16 cellular contexts compared by ENCODE assay signal in genomic region chr1:232678185-232678886, GRCh38. TPM values are rescaled to one million over a fixed set of nuclear protein-coding genes. Genes with fewer than 3 reads are reported as not detected.
DNase-seq lines count a peak whose midpoint lies in the region; ATAC-seq, FAIRE-seq and TF ChIP-seq lines count a peak whose summit lies in the region.
"Had no signal": no experiment of that assay in that cellular context is flagged by ENCODE, and none has a peak within 500 bp of the region (broad histone marks: within the 10 kb centered on the region; RNA-seq: fewer than 3 reads in every experiment).

No MANE protein-coding gene starts in this region.

- H3K14ac ChIP-seq in IMR-90 (replicated peaks; ENCODE audit: low read depth, low read length), result no peak overlapping the region

- DNase-seq in COR-L47 (lab: John Stamatoyannopoulos, UW) (peak; percentile 50), IMR-90 (peak; percentile 65), astrocyte (ENCODE audit: low read depth) (peak; percentile 53), mucosa of descending colon (peak in 2 of 3 donors; percentile 54 to 63), HEK293T (ENCODE audit: extremely low spot score) (no peak), MM.1S (no peak), spleen (no peak)
- DNase-seq: activated CD8-positive, alpha-beta memory T cell treated with anti-CD3 and anti-CD28 coated beads for 24 hours; activated gamma-delta T cell; naive B cell; NCI-H187 treated with DMSO at 0.1 percent for 48 hours; stimulated activated CD4-positive, alpha-beta T cell treated with anti-CD3 and anti-CD28 coated beads, Interleukin-4, amount 100 ng/mL, for 1 hour; upper lobe of right lung had no signal

- no peak overlapping the region for H3K56ac ChIP-seq in IMR-90 (ENCODE audit: extremely low read depth, insufficient read depth, low read length)

- peak; percentile 77 for ATAC-seq in IMR-90 (ENCODE audit: low read depth)
- peak; percentile 90 for ATAC-seq in mucosa of descending colon
- no peak for ATAC-seq in HG02642 (IDR thresholded peaks at IDR 0.05; ENCODE audit: poor library complexity, unreplicated experiment)
- ATAC-seq: K562, upper lobe of right lung had no signal

- H3K9ac ChIP-seq in IMR-90 (ENCODE audit: low read depth, low read length), result no peak overlapping the region
- H3K9ac ChIP-seq in astrocyte (ENCODE audit: low read length), result no peak overlapping the region
- H3K9ac ChIP-seq in MM.1S (ENCODE audit: low read length), result no peak overlapping the region

- H4K20me1 ChIP-seq in IMR-90 (ENCODE audit: insufficient read depth, low read length) (no peaks in the 10 kb centered on the region), astrocyte (ENCODE audit: insufficient read depth, low read length) (no peaks in the 10 kb centered on the region), MM.1S (ENCODE audit: insufficient read depth, low read length) (no peaks in the 10 kb centered on the region)

- H3K79me2 ChIP-seq in astrocyte (ENCODE audit: insufficient read depth, low read length) (no peaks in the 10 kb centered on the region), MM.1S (ENCODE audit: low read length) (no peaks in the 10 kb centered on the region)

- H3K9me3 Mint-ChIP-seq in astrocyte (ENCODE audit: unreplicated experiment), result no peaks in the 10 kb centered on the region

- no peaks in the 10 kb centered on the region for H3K9me2 ChIP-seq in MM.1S (replicated peaks; ENCODE audit: insufficient read depth, low read length)

- no peaks in the 10 kb centered on the region; the same call in 1 of the 2 replicates for H3K9me3 ChIP-seq in IMR-90 (ENCODE audit: control insufficient read depth, insufficient read depth, low read length)
- peaks cover 3% of the 10 kb centered on the region for H3K9me3 ChIP-seq in astrocyte (ENCODE audit: insufficient read depth, low read depth, low read length)
- no peaks in the 10 kb centered on the region for H3K9me3 ChIP-seq in mucosa of descending colon
- H3K9me3 ChIP-seq in MM.1S (replicated peaks; ENCODE audit: insufficient read depth, low read length), result no peaks in the 10 kb centered on the region
- no peaks in the 10 kb centered on the region for H3K9me3 ChIP-seq in spleen
- H3K9me3 ChIP-seq: upper lobe of right lung had no signal

- no peak overlapping the region for H4K8ac ChIP-seq in IMR-90 (ENCODE audit: low read depth in 2 of 2, low read length in 2 of 2)

- TF ChIP-seq CTCF in IMR-90 (conservative IDR thresholded peaks at IDR 0.05; ENCODE audit: low read depth, low read length) (no peak), astrocyte (IDR thresholded peaks at IDR 0.05; ENCODE audit: insufficient read depth, low read depth, low read length) (no peak), mucosa of descending colon (IDR thresholded peaks at IDR 0.05) (no peak), MM.1S (IDR thresholded peaks at IDR 0.05; ENCODE audit: low read length) (no peak), spleen (IDR thresholded peaks at IDR 0.05 in 8 of 11, conservative IDR thresholded peaks at IDR 0.05 in 3 of 11) (no peak)

- in situ Hi-C loops in IMR-90 (cut with MboI; ENCODE audit: low sequenced_read_pairs), result no loop called here

- no peaks in the 10 kb centered on the region for H3K4me1 Mint-ChIP-seq in astrocyte (ENCODE audit: low read depth, unreplicated experiment)

- H3K18ac ChIP-seq in IMR-90 (ENCODE audit: low read depth, low read length), result no peak overlapping the region

- POLR2A ChIA-PET in IMR-90 (lab: Charles Lee; ENCODE audit: unreplicated experiment), result no interaction called here
- POLR2A ChIA-PET in HEK293T (lab: Yijun Ruan, JAX), result no interaction called here

- H4K91ac ChIP-seq in IMR-90 (ENCODE audit: insufficient read depth, low read depth, low read length), result no peak overlapping the region

- TF ChIP-seq RAD21 in IMR-90 (IDR thresholded peaks at IDR 0.05; ENCODE audit: low read length), result no peak

- FAIRE-seq in astrocyte (lab: Jason Lieb, UNC), result no peak
- FAIRE-seq: frontal cortex, K562 had no signal

- no peak overlapping the region for H3K27ac Mint-ChIP-seq in astrocyte (ENCODE audit: unreplicated experiment)
- H3K27ac Mint-ChIP-seq: naive B cell had no signal

- no TSS peak for BruUV-seq in IMR-90 (replicated peaks; lab: Mats Ljungman, UMichigan)

- no peak overlapping the region for H4K5ac ChIP-seq in IMR-90 (ENCODE audit: low read depth, low read length)

- H3K36me3 ChIP-seq in IMR-90 (ENCODE audit: control insufficient read depth, insufficient read depth, low read length) (no peaks in the 10 kb centered on the region), astrocyte (ENCODE audit: insufficient read depth, low read length) (no peaks in the 10 kb centered on the region), mucosa of descending colon (ENCODE audit: low read depth) (no peaks in the 10 kb centered on the region), MM.1S (replicated peaks; ENCODE audit: insufficient read depth, low read length) (no peaks in the 10 kb centered on the region), spleen (no peaks in the 10 kb centered on the region)
- H3K36me3 ChIP-seq: upper lobe of right lung had no signal

- H3K4me2 ChIP-seq in IMR-90 (ENCODE audit: low read depth, low read length) (peak overlapping the region; percentile 3; the same call in 1 of the 2 replicates), astrocyte (ENCODE audit: low read length) (no peak overlapping the region), MM.1S (ENCODE audit: low read depth, low read length) (no peak overlapping the region)

- no peaks in the 10 kb centered on the region; the same call in 1 of the 2 replicates for H3K27me3 ChIP-seq in IMR-90 (ENCODE audit: control insufficient read depth, insufficient read depth, low read length)
- peaks cover 5% of the 10 kb centered on the region for H3K27me3 ChIP-seq in astrocyte (ENCODE audit: insufficient read depth, low read length)
- H3K27me3 ChIP-seq in MM.1S (replicated peaks; ENCODE audit: insufficient read depth, low read length), result no peaks in the 10 kb centered on the region
- H3K27me3 ChIP-seq in spleen (replicated peaks in 1 of 7), result peaks cover 0 to 2% (median 0%) of the 10 kb centered on the region in 7 donors
- H3K27me3 ChIP-seq: upper lobe of right lung had no signal

- no peak overlapping the region for H3K4me3 Mint-ChIP-seq in astrocyte (ENCODE audit: unreplicated experiment)
- H3K4me3 Mint-ChIP-seq: naive B cell had no signal

- H2AK9ac ChIP-seq in IMR-90 (replicated peaks; ENCODE audit: low read depth, low read length, poor library complexity), result no peak overlapping the region

- H2BK20ac ChIP-seq in IMR-90 (ENCODE audit: low read depth, low read length), result no peak overlapping the region

- H3K27ac ChIP-seq in IMR-90 (ENCODE audit: insufficient read depth, low read length), result no peak overlapping the region
- H3K27ac ChIP-seq in astrocyte (ENCODE audit: low read depth, low read length), result no peak overlapping the region
- no peak overlapping the region for H3K27ac ChIP-seq in MM.1S (ENCODE audit: low read length)
- no peak overlapping the region for H3K27ac ChIP-seq in spleen
- H3K27ac ChIP-seq: upper lobe of right lung had no signal

- H3K27me3 Mint-ChIP-seq in astrocyte (ENCODE audit: low read depth, unreplicated experiment), result peaks cover 34% of the 10 kb centered on the region

- H2BK120ac ChIP-seq in IMR-90 (ENCODE audit: low read depth, low read length), result no peak overlapping the region

- H3F3A ChIP-seq in MM.1S (ENCODE audit: insufficient read depth, low read length), result no peaks in the 10 kb centered on the region

- WGBS in IMR-90 (ENCODE audit: extremely low coverage in 2 of 2, insufficient read length in 1 of 2), 2 experiments, result 0% methylated on average over 1 of the region's 9 CpGs; no CpG with 5 or more reads in 1 of the 2 experiments
- WGBS in spleen, 5 donors, result 67 to 90% (median 81%) methylated on average over 9 of the region's 9 CpGs

- H3K23ac ChIP-seq in IMR-90 (ENCODE audit: low read depth, low read length), result no peak overlapping the region

- dilution Hi-C loops in IMR-90 (cut with HindIII; ENCODE audit: low sequenced_read_pairs, unreplicated experiment), result no loop called here

- no peak for TF ChIP-seq POLR2A in IMR-90 (IDR thresholded peaks at IDR 0.05; ENCODE audit: low read depth, low read length)
- no peak for TF ChIP-seq POLR2A in spleen (IDR thresholded peaks at IDR 0.05)

- no peaks in the 10 kb centered on the region for H3K79me1 ChIP-seq in IMR-90 (ENCODE audit: low read depth in 1 of 2, low read length in 2 of 2)

- H3K4me3 ChIP-seq in IMR-90 (ENCODE audit: insufficient read depth, low read depth, low read length), result no peak overlapping the region
- no peak overlapping the region for H3K4me3 ChIP-seq in astrocyte (ENCODE audit: insufficient read depth, low read depth, low read length)
- H3K4me3 ChIP-seq in mucosa of descending colon, result no peak overlapping the region
- no peak overlapping the region for H3K4me3 ChIP-seq in MM.1S (ENCODE audit: low read length)
- no peak overlapping the region for H3K4me3 ChIP-seq in spleen
- H3K4me3 ChIP-seq: K562, upper lobe of right lung had no signal

- H3K4ac ChIP-seq in IMR-90 (ENCODE audit: low read depth, low read length), result no peak overlapping the region

- no peak overlapping the region for H2AK5ac ChIP-seq in IMR-90 (ENCODE audit: low read depth, low read length)

- CTCF ChIA-PET in IMR-90 (lab: Yijun Ruan, JAX), result interaction anchor here (0.6 kb wide), 2 partner anchors 229 to 706 kb away, joined by 3 to 7 read pairs; no protein-coding TSS in a partner anchor
- CTCF ChIA-PET in HEK293T (lab: Yijun Ruan, JAX), result no interaction called here

- H3K9me1 ChIP-seq in IMR-90 (ENCODE audit: insufficient read depth, low read length), result no peaks in the 10 kb centered on the region

- H2BK15ac ChIP-seq in IMR-90 (ENCODE audit: low read depth, low read length), result no peak overlapping the region

- H2AFZ ChIP-seq in IMR-90 (replicated peaks; ENCODE audit: low read length, poor library complexity), result no peak overlapping the region
- no peak overlapping the region for H2AFZ ChIP-seq in astrocyte (ENCODE audit: low read depth, low read length)
- no peak overlapping the region for H2AFZ ChIP-seq in MM.1S (ENCODE audit: low read length)

- no peaks in the 10 kb centered on the region for H3K36me3 Mint-ChIP-seq in astrocyte (ENCODE audit: low read depth, unreplicated experiment)
- H3K36me3 Mint-ChIP-seq: naive B cell had no signal

- no peak overlapping the region for H2BK5ac ChIP-seq in IMR-90 (ENCODE audit: low read depth, low read length, poor library complexity, severe bottlenecking)

- H3K4me1 ChIP-seq in IMR-90 (ENCODE audit: control insufficient read depth, insufficient read depth, low read length) (peaks cover 3% of the 10 kb centered on the region; the same call in 1 of the 2 replicates), astrocyte (ENCODE audit: insufficient read depth, low read length) (no peaks in the 10 kb centered on the region), mucosa of descending colon (ENCODE audit: low read depth) (peaks cover 11% of the 10 kb centered on the region), MM.1S (ENCODE audit: low read length) (no peaks in the 10 kb centered on the region), spleen (no peaks in the 10 kb centered on the region)
- H3K4me1 ChIP-seq: upper lobe of right lung had no signal

- intact Hi-C loops in IMR-90 (cut with micrococcal nuclease) (no loop called here), mucosa of descending colon (cut with DNase I, micrococcal nuclease) (no loop called here), spleen (cut with DNase I; ENCODE audit: low total_unique reads) (no loop called here)

RNA-seq across cellular contexts. Expression of gene SIPA1L2, which starts 48.4 kb away (rescaled TPM):
- 11.9 and 13.4 TPM in 2 replicates for total RNA-seq in IMR-90 (2012; rRNA removed)
- 6.2 and 7.1 TPM in 2 replicates for polyA plus RNA-seq in IMR-90 (2012; rRNA removed)
- polyA plus RNA-seq in IMR-90 (2012; cell fraction: cytosol; rRNA removed), result 3.5 and 6.2 TPM in 2 replicates
- 12.0 and 22.7 TPM in 2 replicates for polyA plus RNA-seq in IMR-90 (2012; cell fraction: nucleus; rRNA removed; ENCODE audit: low replicate concordance)
- total RNA-seq in astrocyte, result 12.2 and 14.9 TPM in 2 replicates
- 10 to 100 TPM; 78.7 to 94.4 (median 79.0) TPM for total RNA-seq in mucosa of descending colon
- 10 to 100 TPM; 18.4 to 67.7 (median 34.6) TPM for total RNA-seq in spleen
- polyA plus RNA-seq in spleen, result 1 to 10 TPM; 1.1 to 5.3 (median 2.3) TPM
- polyA plus RNA-seq: K562 had no signal

Comparison
In these comparisons a context has a peak if more than half of its experiments do, and no peak if none do; other contexts are left out.
1. DNase-seq: peak in COR-L47 (single experiment), IMR-90 (single experiment), astrocyte (single experiment) and mucosa of descending colon (2 of 3); none in HEK293T (single experiment), MM.1S (single experiment) and spleen (single experiment).